1 cellular context compared by ENCODE assay signal in the genomic region with DNA sequence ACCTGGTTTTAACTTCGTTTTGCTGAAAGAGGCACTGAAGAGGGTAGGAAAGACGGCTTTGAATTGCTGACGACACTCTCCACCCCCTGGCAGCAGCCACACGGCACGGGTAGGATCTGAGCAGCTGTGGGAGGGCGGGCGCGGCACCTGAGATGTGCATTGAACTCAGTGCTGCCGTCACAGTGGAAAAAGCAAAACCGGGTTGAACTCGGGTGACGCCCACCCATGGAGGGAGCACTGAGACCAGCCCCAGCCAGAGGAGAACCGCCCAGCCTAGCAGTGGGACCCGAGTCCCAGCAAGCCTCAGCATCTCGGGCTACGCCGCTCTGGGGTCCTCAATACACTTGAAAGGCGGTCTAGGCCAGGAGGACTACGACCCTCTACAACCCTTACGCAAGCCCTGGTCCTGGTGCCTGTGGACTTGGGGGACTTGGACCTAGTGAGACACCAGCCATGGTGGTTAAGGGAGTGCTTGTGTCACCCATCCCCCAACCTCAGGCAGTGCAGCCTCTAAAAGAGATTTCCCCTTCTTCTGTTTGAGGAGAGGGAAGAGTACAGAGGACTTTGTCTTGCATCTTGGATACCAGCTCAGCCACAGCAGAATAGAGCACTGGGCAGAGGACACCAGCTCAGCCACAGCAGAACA.
TF ChIP-seq lines count a peak whose summit lies in the region.

No MANE protein-coding gene starts in this region.

TF ChIP-seq in K562, 482 proteins besides CTCF, POLR2A, EP300 and RAD21 (continued from another document):
- TF ChIP-seq ARID1B (IDR thresholded peaks at IDR 0.05) = no peak
